ENCODE assay signal across 20 cellular contexts in the genomic region with DNA sequence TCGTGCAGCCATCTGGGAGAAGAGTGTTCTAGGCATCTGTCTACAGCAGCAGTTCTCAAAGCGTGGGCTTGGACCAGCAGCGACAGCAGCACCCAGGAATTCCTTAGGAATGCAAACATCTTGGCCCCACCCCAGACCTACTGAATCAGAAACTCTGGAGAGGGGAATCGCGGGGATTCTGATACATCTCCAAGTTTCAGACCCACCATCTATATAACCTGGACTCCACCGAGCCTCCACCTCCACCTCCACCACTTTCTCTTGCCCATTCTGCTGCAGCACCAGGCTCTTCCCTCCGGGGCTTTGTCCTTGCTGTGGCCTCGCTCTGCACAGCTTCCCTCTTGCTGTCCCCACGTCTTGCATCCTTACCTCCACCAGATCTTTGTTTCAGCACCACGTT.
DNase-seq lines count a peak whose midpoint lies in the region; ATAC-seq and TF ChIP-seq lines count a peak whose summit lies in the region.
"Had no signal": no experiment of that assay in that cellular context is flagged by ENCODE, and none has a peak within 500 bp of the region (broad histone marks: within the 10 kb centered on the region; RNA-seq: fewer than 3 reads in every experiment).

No MANE protein-coding gene starts in this region.

- no peaks in the 10 kb centered on the region for H3K36me3 ChIP-seq in hepatocyte (replicated peaks; ENCODE audit: insufficient read depth, low read depth)
- H3K36me3 ChIP-seq: lower lobe of right lung had no signal

- H3K36me3 Mint-ChIP-seq in type B pancreatic cell, result no peaks in the 10 kb centered on the region
- H3K36me3 Mint-ChIP-seq: natural killer cell, T-cell had no signal

- H3K4me1 ChIP-seq in hepatocyte (ENCODE audit: insufficient read depth), result no peaks in the 10 kb centered on the region
- H3K4me1 ChIP-seq: lower lobe of right lung, psoas muscle had no signal

- H3K9me3 Mint-ChIP-seq in type B pancreatic cell, result no peaks in the 10 kb centered on the region
- H3K9me3 Mint-ChIP-seq: activated T-helper 17 cell treated with anti-CD3 and anti-CD28 coated beads, Interleukin-2, amount 50 U/mL, for 72 hours; effector memory CD8-positive, alpha-beta T cell; natural killer cell; stimulated activated naive CD8-positive, alpha-beta T cell treated with anti-CD3 and anti-CD28 coated beads, Interleukin-15, amount 100 ng/mL, for 72 hours; T-cell had no signal

- H3K27me3 ChIP-seq in hepatocyte, result no peaks in the 10 kb centered on the region

- 69% methylated on average over 10 of the region's 10 CpGs for WGBS in hepatocyte (ENCODE audit: low lambda C conversion rate, missing lambda C conversion rate)

- no peak overlapping the region for H3K4me3 ChIP-seq in hepatocyte
- H3K4me3 ChIP-seq: K562, lower lobe of right lung, psoas muscle had no signal

- H3K27ac Mint-ChIP-seq in type B pancreatic cell, result no peak overlapping the region
- H3K27ac Mint-ChIP-seq: activated B cell treated with CpG ODN at 0.5 μM for 24 hours; activated T-helper 17 cell treated with anti-CD3 and anti-CD28 coated beads, Interleukin-2, amount 50 U/mL, for 72 hours; effector memory CD8-positive, alpha-beta T cell; natural killer cell had no signal

- H3K27me3 Mint-ChIP-seq in type B pancreatic cell, result no peaks in the 10 kb centered on the region

- no peaks in the 10 kb centered on the region for H3K9me2 ChIP-seq in hepatocyte (replicated peaks; ENCODE audit: insufficient read depth)

- peaks cover 4% of the 10 kb centered on the region for H3K4me1 Mint-ChIP-seq in type B pancreatic cell (ENCODE audit: unreplicated experiment)
- H3K4me1 Mint-ChIP-seq: activated B cell treated with CpG ODN at 0.5 μM for 24 hours; activated T-helper 17 cell treated with anti-CD3 and anti-CD28 coated beads, Interleukin-2, amount 50 U/mL, for 72 hours had no signal

- ATAC-seq in GM21825 (IDR thresholded peaks at IDR 0.05; ENCODE audit: unreplicated experiment), result no peak
- ATAC-seq: activated T-helper 17 cell treated with anti-CD3 and anti-CD28 coated beads, Interleukin-2, amount 50 U/mL, for 72 hours; effector memory CD8-positive, alpha-beta T cell; K562; lower lobe of right lung; natural killer cell; psoas muscle; stimulated activated naive CD8-positive, alpha-beta T cell treated with anti-CD3 and anti-CD28 coated beads, Interleukin-15, amount 100 ng/mL, for 72 hours; T-cell had no signal

- no peak overlapping the region for H3K4me2 ChIP-seq in hepatocyte

- H4K20me1 ChIP-seq in hepatocyte (ENCODE audit: insufficient read depth, poor library complexity, severe bottlenecking), result no peaks in the 10 kb centered on the region

- H2AFZ ChIP-seq in hepatocyte, result no peak overlapping the region

- H3K27ac ChIP-seq in hepatocyte, result no peak overlapping the region
- H3K27ac ChIP-seq: lower lobe of right lung, psoas muscle had no signal

- no peaks in the 10 kb centered on the region for H3K79me2 ChIP-seq in hepatocyte

- TF ChIP-seq CTCF in hepatocyte (IDR thresholded peaks at IDR 0.05; ENCODE audit: poor library complexity), result no peak
- no peak for TF ChIP-seq CTCF in type B pancreatic cell (conservative IDR thresholded peaks at IDR 0.05)

- no peaks in the 10 kb centered on the region for H3K9me3 ChIP-seq in hepatocyte (ENCODE audit: low read depth)
- H3K9me3 ChIP-seq: lower lobe of right lung, psoas muscle had no signal

- DNase-seq in AG08395 (ENCODE audit: low spot score), result peak; percentile 43
- DNase-seq in H4 (ENCODE audit: low spot score), result peak; percentile 31
- peak; percentile 4 for DNase-seq in T1000 (lab: John Stamatoyannopoulos, UW)
- peak; percentile 15 for DNase-seq in iPS-NIHi11 (ENCODE audit: low spot score)
- DNase-seq in hepatocyte (ENCODE audit: low spot score), result no peak
- no peak for DNase-seq in germinal center (ENCODE audit: low spot score)
- no peak for DNase-seq in type B pancreatic cell (ENCODE audit: extremely low spot score, unreplicated experiment)
- DNase-seq: activated B cell treated with CpG ODN at 0.5 μM for 24 hours; effector memory CD8-positive, alpha-beta T cell; lower lobe of right lung; natural killer cell; NCI-H1105; psoas muscle; RPMI8226; stimulated activated CD4-positive, alpha-beta T cell treated with anti-CD3 and anti-CD28 coated beads, Interleukin-15, amount 100 ng/mL, for 24 hours; stimulated activated naive CD8-positive, alpha-beta T cell treated with anti-CD3 and anti-CD28 coated beads, Interleukin-15, amount 100 ng/mL, for 72 hours; T-cell had no signal

- no peak overlapping the region for H3K4me3 Mint-ChIP-seq in type B pancreatic cell
- H3K4me3 Mint-ChIP-seq: activated B cell treated with CpG ODN at 0.5 μM for 24 hours; activated T-helper 17 cell treated with anti-CD3 and anti-CD28 coated beads, Interleukin-2, amount 50 U/mL, for 72 hours; effector memory CD8-positive, alpha-beta T cell; natural killer cell; stimulated activated naive CD8-positive, alpha-beta T cell treated with anti-CD3 and anti-CD28 coated beads, Interleukin-15, amount 100 ng/mL, for 72 hours; T-cell had no signal

Comparison
In these comparisons a context has a peak if more than half of its experiments do, and no peak if none do; other contexts are left out.
1. DNase-seq: peak in AG08395 (single experiment), H4 (single experiment), T1000 (single experiment) and iPS-NIHi11 (single experiment); none in hepatocyte (single experiment), germinal center (single experiment) and type B pancreatic cell (single experiment).